Comparison of ENCODE assay signal across 22 cellular contexts in the genomic region with DNA sequence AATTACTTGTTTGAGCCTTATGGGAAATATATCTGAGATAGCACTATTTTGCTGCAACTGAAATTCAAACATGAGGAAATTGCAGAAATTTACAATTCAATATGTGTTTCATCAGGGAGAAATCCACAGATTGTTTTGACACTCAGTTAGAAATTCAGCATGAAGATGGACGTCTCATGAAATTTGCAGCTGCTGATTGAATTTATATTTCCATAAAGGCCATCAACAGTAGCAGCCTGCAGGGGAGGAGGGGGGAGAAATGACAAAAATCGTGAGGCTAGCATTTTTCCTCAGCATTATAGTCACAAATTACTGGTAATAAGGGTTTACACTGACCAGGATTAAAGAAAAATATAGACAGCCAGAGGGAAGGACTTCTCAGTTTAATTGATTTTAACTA.
DNase-seq lines count a peak whose midpoint lies in the region; TF ChIP-seq lines count a peak whose summit lies in the region.
"Had no signal": no experiment of that assay in that cellular context is flagged by ENCODE, and none has a peak within 500 bp of the region (broad histone marks: within the 10 kb centered on the region; RNA-seq: fewer than 3 reads in every experiment).

No MANE protein-coding gene starts in this region.

- intact Hi-C loops in A673 (cut with micrococcal nuclease; ENCODE audit: unreplicated experiment) = no loop called here
- intact Hi-C loops in activated T-helper 1 cell treated with anti-CD3 and anti-CD28 coated beads, Interleukin-12 subunit alpha, Interleukin-12 subunit beta, Interleukin-2, Interleukin-4 antibody, amounts not matched to agents 30 ng/mL and 10 ng/mL and 1 ng/mL, durations not matched to agents 14 hours and 24 hours and 36 hours (cut with micrococcal nuclease) = no loop called here

- peak overlapping the region in 3 of 5 experiments; percentile 19 to 70 (median 31) for H3K4me3 Mint-ChIP-seq in brain
- no peak overlapping the region for H3K4me3 Mint-ChIP-seq in activated T-helper 1 cell treated with anti-CD3 and anti-CD28 coated beads, Interleukin-12 subunit alpha, Interleukin-12 subunit beta, Interleukin-2, Interleukin-4 antibody, amounts not matched to agents 30 ng/mL and 10 ng/mL and 1 ng/mL, durations not matched to agents 14 hours and 24 hours and 36 hours
- H3K4me3 Mint-ChIP-seq: CD4-positive, alpha-beta T cell had no signal

- H3K36me3 Mint-ChIP-seq in brain = peaks cover 8% of the 10 kb centered on the region
- no peaks in the 10 kb centered on the region for H3K36me3 Mint-ChIP-seq in activated T-helper 1 cell treated with anti-CD3 and anti-CD28 coated beads, Interleukin-12 subunit alpha, Interleukin-12 subunit beta, Interleukin-2, Interleukin-4 antibody, amounts not matched to agents 30 ng/mL and 10 ng/mL and 1 ng/mL, durations not matched to agents 14 hours and 24 hours and 36 hours (ENCODE audit: low read depth)

- TF ChIP-seq CTCF in A673 (conservative IDR thresholded peaks at IDR 0.05; ENCODE audit: low read depth, low read length) (no peak), brain (conservative IDR thresholded peaks at IDR 0.05) (no peak)

- no peak overlapping the region for H3K4me3 ChIP-seq in A673 (ENCODE audit: low read depth, low read length, poor library complexity, severe bottlenecking)
- H3K4me3 ChIP-seq: BLaER1 treated with 17β-estradiol and CSF1 and Interleukin-3, amounts not matched to agents 10 nM and 100 nM; GM23248; MG63 had no signal

- H3K27me3 Mint-ChIP-seq in brain = no peaks in the 10 kb centered on the region
- no peaks in the 10 kb centered on the region for H3K27me3 Mint-ChIP-seq in activated T-helper 1 cell treated with anti-CD3 and anti-CD28 coated beads, Interleukin-12 subunit alpha, Interleukin-12 subunit beta, Interleukin-2, Interleukin-4 antibody, amounts not matched to agents 30 ng/mL and 10 ng/mL and 1 ng/mL, durations not matched to agents 14 hours and 24 hours and 36 hours (ENCODE audit: insufficient read depth)
- H3K27me3 Mint-ChIP-seq: CD4-positive, alpha-beta T cell had no signal

- H3K4me1 ChIP-seq in A673 (ENCODE audit: insufficient read depth, low read length, poor library complexity, severe bottlenecking) = peaks cover 31% of the 10 kb centered on the region

- H3K27me3 ChIP-seq in A673 (replicated peaks; ENCODE audit: insufficient read depth, low read depth, low read length, poor library complexity) = no peaks in the 10 kb centered on the region
- H3K27me3 ChIP-seq: BLaER1 treated with 17β-estradiol and CSF1 and Interleukin-3, amounts not matched to agents 10 nM and 100 nM; MG63 had no signal

- no TSS peak for BruUV-seq in A673 (replicated peaks; lab: Mats Ljungman, UMichigan)

- H3K36me3 ChIP-seq in A673 (ENCODE audit: insufficient read depth, low read length, poor library complexity, severe bottlenecking) = no peaks in the 10 kb centered on the region
- H3K36me3 ChIP-seq: BLaER1 treated with 17β-estradiol and CSF1 and Interleukin-3, amounts not matched to agents 10 nM and 100 nM; MG63 had no signal

- H3K9me3 ChIP-seq in A673 (ENCODE audit: low read depth, low read length, poor library complexity, severe bottlenecking) = peaks cover 5% of the 10 kb centered on the region
- H3K9me3 ChIP-seq: MG63 had no signal

- H3K27ac Mint-ChIP-seq in brain = peak overlapping the region; percentile 5 to 94 (median 67)
- H3K27ac Mint-ChIP-seq in activated T-helper 1 cell treated with anti-CD3 and anti-CD28 coated beads, Interleukin-12 subunit alpha, Interleukin-12 subunit beta, Interleukin-2, Interleukin-4 antibody, amounts not matched to agents 30 ng/mL and 10 ng/mL and 1 ng/mL, durations not matched to agents 14 hours and 24 hours and 36 hours = no peak overlapping the region
- H3K27ac Mint-ChIP-seq: CD4-positive, alpha-beta T cell had no signal

- peak overlapping the region; percentile 32 for H3K27ac ChIP-seq in A673 (ENCODE audit: low read depth, low read length, poor library complexity, severe bottlenecking)
- H3K27ac ChIP-seq: BLaER1 treated with 17β-estradiol and CSF1 and Interleukin-3, amounts not matched to agents 10 nM and 100 nM; GM23248 had no signal

- peaks cover 0 to 5% (median 4%) of the 10 kb centered on the region in 5 experiments for H3K9me3 Mint-ChIP-seq in brain
- H3K9me3 Mint-ChIP-seq in activated T-helper 1 cell treated with anti-CD3 and anti-CD28 coated beads, Interleukin-12 subunit alpha, Interleukin-12 subunit beta, Interleukin-2, Interleukin-4 antibody, amounts not matched to agents 30 ng/mL and 10 ng/mL and 1 ng/mL, durations not matched to agents 14 hours and 24 hours and 36 hours = no peaks in the 10 kb centered on the region

- H3K4me1 Mint-ChIP-seq in brain = peaks cover 21% of the 10 kb centered on the region
- H3K4me1 Mint-ChIP-seq in activated T-helper 1 cell treated with anti-CD3 and anti-CD28 coated beads, Interleukin-12 subunit alpha, Interleukin-12 subunit beta, Interleukin-2, Interleukin-4 antibody, amounts not matched to agents 30 ng/mL and 10 ng/mL and 1 ng/mL, durations not matched to agents 14 hours and 24 hours and 36 hours (ENCODE audit: low read depth) = no peaks in the 10 kb centered on the region

- DNase-seq in A673 (ENCODE audit: low spot score) (no peak), OCI-M1 (lab: John Stamatoyannopoulos, UW) (peak; percentile 41), retina (peak; percentile 18), NCI-H1694 (lab: John Stamatoyannopoulos, UW) (no peak), amniotic stem cell (lab: John Stamatoyannopoulos, UW) (no peak)
- no peak for DNase-seq in activated T-helper 1 cell treated with anti-CD3 and anti-CD28 coated beads, Interleukin-12 subunit alpha, Interleukin-12 subunit beta, Interleukin-2, Interleukin-4 antibody, amounts not matched to agents 30 ng/mL and 10 ng/mL and 1 ng/mL, durations not matched to agents 14 hours and 24 hours and 36 hours (ENCODE audit: low spot score)
- DNase-seq: CD4-positive, alpha-beta T cell; COR-L47; DMS53; GM23248; IMR-90; KG1; MG63; NCI-H1105 treated with DMSO at 0.1 percent for 48 hours; NCI-H1694 treated with DMSO at 0.1 percent for 48 hours; NCI-H2081; NCI-H446; NCI-H82; Right ventricle myocardium superior; RPMI8226 had no signal

- CTCF ChIA-PET in A673 (lab: Charles Lee) = no interaction called here

- POLR2A ChIA-PET in A673 (lab: Charles Lee; ENCODE audit: low non-redundant PET) = no interaction called here

Comparison
In these comparisons a context has a peak if more than half of its experiments do, and no peak if none do; other contexts are left out.
1. DNase-seq: peak in OCI-M1 (single experiment) and retina (single experiment); none in A673 (single experiment), NCI-H1694 (single experiment), activated T-helper 1 cell treated with anti-CD3 and anti-CD28 coated beads, Interleukin-12 subunit alpha, Interleukin-12 subunit beta, Interleukin-2, Interleukin-4 antibody, amounts not matched to agents 30 ng/mL and 10 ng/mL and 1 ng/mL, durations not matched to agents 14 hours and 24 hours and 36 hours (single experiment) and amniotic stem cell (single experiment).